Comparison of ENCODE assay signal across 23 cellular contexts in the genomic region with DNA sequence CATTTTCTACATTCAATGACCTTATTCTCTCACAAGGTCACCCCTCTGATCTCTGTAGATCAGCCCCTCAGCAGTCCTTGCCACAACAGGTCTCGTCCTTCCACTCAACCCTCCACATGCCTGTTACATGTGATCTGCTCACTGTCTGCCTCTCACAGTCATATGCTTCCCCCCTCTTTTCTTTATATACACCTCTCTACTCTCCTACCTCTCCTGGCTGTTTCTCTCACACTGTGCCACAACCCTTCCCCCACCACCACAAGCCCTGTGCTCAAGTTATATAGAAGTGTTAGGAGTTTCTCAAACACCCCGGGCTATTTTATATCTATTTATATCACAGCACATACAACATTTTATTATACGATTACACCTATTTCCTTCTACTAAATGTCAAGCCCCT.
"Had no signal": no experiment of that assay in that cellular context is flagged by ENCODE, and none has a peak within 500 bp of the region (broad histone marks: within the 10 kb centered on the region; RNA-seq: fewer than 3 reads in every experiment).

No MANE protein-coding gene starts in this region.

- H3K4me3 ChIP-seq: adrenal gland, body of pancreas, right atrium auricular region, spleen, tibial nerve had no signal

- H3K27ac ChIP-seq: adrenal gland, body of pancreas, parathyroid adenoma, right atrium auricular region, spleen, tibial nerve had no signal

- H3K9me3 ChIP-seq: adrenal gland, body of pancreas, right atrium auricular region, spleen, tibial nerve had no signal

- H3K27me3 ChIP-seq: adrenal gland, body of pancreas, right atrium auricular region, spleen, tibial nerve had no signal

- H3K27ac Mint-ChIP-seq: activated naive CD4-positive, alpha-beta T cell treated with anti-CD3 and anti-CD28 coated beads for 36 hours; activated naive CD8-positive, alpha-beta T cell treated with anti-CD3 and anti-CD28 coated beads for 36 hours had no signal

- H3K4me1 ChIP-seq: adrenal gland, parathyroid adenoma, right atrium auricular region, spleen, tibial nerve had no signal

- H3K9me3 Mint-ChIP-seq: activated naive CD4-positive, alpha-beta T cell treated with anti-CD3 and anti-CD28 coated beads for 36 hours; activated naive CD8-positive, alpha-beta T cell treated with anti-CD3 and anti-CD28 coated beads for 36 hours; effector memory CD8-positive, alpha-beta T cell had no signal

- H3K4me3 Mint-ChIP-seq: activated naive CD4-positive, alpha-beta T cell treated with anti-CD3 and anti-CD28 coated beads for 36 hours; activated naive CD8-positive, alpha-beta T cell treated with anti-CD3 and anti-CD28 coated beads for 36 hours; effector memory CD8-positive, alpha-beta T cell had no signal

- ATAC-seq: body of pancreas; effector memory CD8-positive, alpha-beta T cell; esophagus mucosa had no signal

- FAIRE-seq: islet of Langerhans had no signal

- H3K27me3 Mint-ChIP-seq: activated naive CD8-positive, alpha-beta T cell treated with anti-CD3 and anti-CD28 coated beads for 36 hours; effector memory CD8-positive, alpha-beta T cell had no signal

- H3K9ac ChIP-seq: parathyroid adenoma had no signal

- DNase-seq: activated CD4-positive, alpha-beta T cell treated with anti-CD3 and anti-CD28 coated beads for 4 hours; activated CD4-positive, alpha-beta T cell treated with anti-CD3 and anti-CD28 coated beads, Interleukin-2, amount 50 U/mL, for 48 hours; activated CD4-positive, CD25-positive, alpha-beta regulatory T cell; activated CD8-positive, alpha-beta memory T cell treated with anti-CD3 and anti-CD28 coated beads for 24 hours; activated effector memory CD4-positive, alpha-beta T cell treated with anti-CD3 and anti-CD28 coated beads, Interleukin-2, amount 50 U/mL, for 16 hours; activated naive CD4-positive, alpha-beta T cell treated with anti-CD3 and anti-CD28 coated beads for 36 hours; activated naive CD8-positive, alpha-beta T cell treated with anti-CD3 and anti-CD28 coated beads for 36 hours; adrenal gland; aorta; body of pancreas; caudate nucleus; cortex of kidney; effector memory CD8-positive, alpha-beta T cell; foreskin fibroblast; mammary epithelial cell; nucleus accumbens; spleen; stimulated activated naive CD4-positive, alpha-beta T cell treated with Interleukin-2 at 50 U/mL for 16 hours had no signal

- H2AFZ ChIP-seq: parathyroid adenoma had no signal
